8 cellular contexts compared by ENCODE assay signal in the genomic region with DNA sequence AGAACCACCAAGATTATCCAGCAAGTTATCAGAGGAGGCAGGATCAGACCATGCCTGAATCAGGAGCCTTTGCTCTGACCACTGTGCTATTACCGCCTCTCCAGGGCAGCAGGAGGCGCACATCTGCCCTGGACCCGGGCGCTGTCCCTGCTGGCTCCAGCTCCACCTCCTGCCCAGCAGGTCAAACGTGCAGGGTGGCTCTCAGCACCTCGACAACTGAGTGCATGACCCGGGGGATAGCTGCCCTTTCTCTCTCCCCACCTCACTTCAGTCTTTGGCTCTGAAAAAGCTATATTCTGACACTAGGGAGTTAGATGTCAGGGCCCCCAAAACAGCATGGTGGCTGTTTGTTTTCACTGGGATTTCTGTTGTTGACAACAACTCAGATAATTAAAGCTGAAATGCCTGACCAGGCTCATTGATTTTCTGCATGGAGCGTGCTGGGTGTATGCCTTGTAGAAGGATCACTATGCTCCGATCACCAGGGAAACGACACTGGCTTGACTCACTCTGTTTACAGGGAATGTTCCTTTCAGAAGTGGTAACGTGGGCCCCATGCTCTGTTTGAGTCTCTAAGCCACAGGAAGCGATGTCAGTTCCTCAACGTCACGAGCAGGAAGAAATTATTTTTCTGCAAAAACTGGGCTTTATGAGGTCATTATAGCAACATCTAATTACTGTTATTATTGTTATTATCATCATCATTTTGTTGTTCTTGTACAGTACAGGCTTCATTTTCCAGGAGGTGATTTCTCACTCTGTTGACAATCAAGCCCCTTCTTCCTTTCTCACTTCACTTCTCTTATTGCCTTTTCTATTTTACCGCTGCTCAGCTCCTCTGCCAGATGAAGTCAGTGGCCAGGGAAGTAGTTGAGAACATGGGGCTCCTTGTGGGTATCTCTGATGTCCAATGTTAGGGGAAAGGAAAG.
A peak's percentile ranks its signal among the peaks of the same experiment; 100 is the strongest.
DNase-seq lines count a peak whose midpoint lies in the region; ATAC-seq and TF ChIP-seq lines count a peak whose summit lies in the region.

No MANE protein-coding gene starts in this region.

- TF ChIP-seq CTCF in VCaP (conservative IDR thresholded peaks at IDR 0.05) = peak; percentile 69

- DNase-seq in DMS79 treated with DMSO at 0.1 percent for 48 hours (lab: John Stamatoyannopoulos, UW) (peak; percentile 51), NCI-H128 (lab: John Stamatoyannopoulos, UW; ENCODE audit: unreplicated experiment) (peak; percentile 10), caudate nucleus (lab: John Stamatoyannopoulos, UW) (peak in 47 of 61 donors; percentile 10 to 95 (median 53)), kidney glomerular epithelial cell (lab: John Stamatoyannopoulos, UW) (peak; percentile 94)
- peak; percentile 50 to 60 (median 59) for DNase-seq in stimulated activated CD4-positive, alpha-beta T cell treated with anti-CD3 and anti-CD28 coated beads, Interleukin-12 subunit alpha, Interleukin-12 subunit beta, amount 100 ng/mL, for 48 hours (ENCODE audit: low read depth in 2 of 3, low spot score in 1 of 3)

- ATAC-seq in GM21526 (IDR thresholded peaks at IDR 0.05; ENCODE audit: low FRiP score, unreplicated experiment) (no peak), GM19463 (IDR thresholded peaks at IDR 0.05; ENCODE audit: unreplicated experiment) (no peak)

- peak overlapping the region; percentile 90 for H3K27ac ChIP-seq in VCaP
- H3K27ac ChIP-seq in caudate nucleus (ENCODE audit: low read depth, low read length) = peak overlapping the region; percentile 95

Comparison
In these comparisons a context has a peak if more than half of its experiments do, and no peak if none do; other contexts are left out.
1. DNase-seq: peak in every context shown above with its lines; median percentile 94 in kidney glomerular epithelial cell; 59 in stimulated activated CD4-positive, alpha-beta T cell treated with anti-CD3 and anti-CD28 coated beads, Interleukin-12 subunit alpha, Interleukin-12 subunit beta, amount 100 ng/mL, for 48 hours; 53 in caudate nucleus; 51 in DMS79 treated with DMSO at 0.1 percent for 48 hours; 10 in NCI-H128.